Comparison of ENCODE assay signal across 7 cellular contexts in genomic region chr14:51598924-51599600, GRCh38. TPM values are rescaled to one million over a fixed set of nuclear protein-coding genes. Genes with fewer than 3 reads are reported as not detected.
DNase-seq lines count a peak whose midpoint lies in the region; ATAC-seq and TF ChIP-seq lines count a peak whose summit lies in the region.
"Not testable (repeated sequence)": the region's sequence is repeated elsewhere in the genome, so short reads cannot be mapped to it uniquely, and the experiment has no call there.

No MANE protein-coding gene starts in this region.

- not testable (repeated sequence) for TF ChIP-seq CTCF in brain microvascular endothelial cell (IDR thresholded peaks at IDR 0.05; ENCODE audit: low read depth, low read length, missing control alignments); ovary (IDR thresholded peaks at IDR 0.05)

- 38 to 46% (median 44%) methylated on average over 1 of the region's 1 CpG for WGBS in ovary, 3 donors

- H3K9me3 ChIP-seq in ovary: not testable (repeated sequence)

- not testable (repeated sequence) for H3K36me3 ChIP-seq in brain microvascular endothelial cell (replicated peaks); ovary

- TF ChIP-seq EP300 in ovary (IDR thresholded peaks at IDR 0.05): not testable (repeated sequence)

- not testable (repeated sequence) for H3K27me3 ChIP-seq in brain microvascular endothelial cell (replicated peaks); ovary

- intact Hi-C loops in ovary (cut with DNase I): not testable (repeated sequence)

- H3K4me1 ChIP-seq in ovary (ENCODE audit: insufficient read depth): not testable (repeated sequence)

- peak; percentile 57 for ATAC-seq in SK-N-SH treated with all-trans-retinoic acid at 6 μM for 48 hours

- peak overlapping the region; percentile 61 for H3K27ac ChIP-seq in brain microvascular endothelial cell
- not testable (repeated sequence) for H3K27ac ChIP-seq in ovary

- peak; percentile 91 for DNase-seq in EH (ENCODE audit: low read depth)
- DNase-seq in HS-27A (ENCODE audit: low read depth): peak; percentile 61
- not testable (repeated sequence) for DNase-seq in brain microvascular endothelial cell, ovary
- peak; percentile 92 for DNase-seq in fibroblast of gingiva (ENCODE audit: low read depth)
- DNase-seq in iris pigment epithelial cell (ENCODE audit: low read depth): peak; percentile 78

- in situ Hi-C loops in brain microvascular endothelial cell (cut with HindIII; ENCODE audit: low pct_ligation_motif_present, low sequenced_read_pairs): not testable (repeated sequence)

- H3K4me3 ChIP-seq in brain microvascular endothelial cell (ENCODE audit: low read depth, low read length): not testable (repeated sequence)
- peak overlapping the region; percentile 38 for H3K4me3 ChIP-seq in ovary

- TF ChIP-seq POLR2A in ovary (IDR thresholded peaks at IDR 0.05): not testable (repeated sequence)

RNA-seq across cellular contexts. Expression of gene FRMD6, which starts 52.6 kb away (rescaled TPM):
- total RNA-seq in ovary: 10 to 100 TPM; 29.5 to 55.4 (median 33.3) TPM
- 10 to 100 TPM; 15.3 to 79.2 TPM for polyA plus RNA-seq in ovary
